ENCODE assay signal across 8 cellular contexts in genomic region chr9:113406873-113407511, GRCh38. TPM values are rescaled to one million over a fixed set of nuclear protein-coding genes. Genes with fewer than 3 reads are reported as not detected.
DNase-seq lines count a peak whose midpoint lies in the region; ATAC-seq and TF ChIP-seq lines count a peak whose summit lies in the region.
"Not testable (repeated sequence)": the region's sequence is repeated elsewhere in the genome, so short reads cannot be mapped to it uniquely, and the experiment has no call there.

No MANE protein-coding gene starts in this region.

- 32% methylated on average over 7 of the region's 7 CpGs for WGBS in esophagus muscularis mucosa

- peaks cover 19% of the 10 kb centered on the region for H3K4me1 Mint-ChIP-seq in activated T-helper 17 cell treated with anti-CD3 and anti-CD28 coated beads, Interleukin-2, amount 50 U/mL, for 72 hours
- H3K4me1 Mint-ChIP-seq in stimulated activated effector memory CD8-positive, alpha-beta T cell treated with anti-CD3 and anti-CD28 coated beads, Interleukin-12 subunit alpha, Interleukin-12 subunit beta, amount 100 ng/mL, for 72 hours: peaks cover 29% of the 10 kb centered on the region

- not testable (repeated sequence) for H3K27me3 ChIP-seq in SJCRH30, esophagus muscularis mucosa

- H3K36me3 ChIP-seq in SJCRH30: peaks cover 24% of the 10 kb centered on the region
- H3K36me3 ChIP-seq in esophagus muscularis mucosa: peaks cover 6 to 23% (median 19%) of the 10 kb centered on the region in 4 donors
- not testable (repeated sequence) for H3K36me3 ChIP-seq in mucosa of descending colon (ENCODE audit: low read depth)

- not testable (repeated sequence) for H3K27me3 Mint-ChIP-seq in activated T-helper 17 cell treated with anti-CD3 and anti-CD28 coated beads, Interleukin-2, amount 50 U/mL, for 72 hours

- ATAC-seq in activated T-helper 17 cell treated with anti-CD3 and anti-CD28 coated beads, Interleukin-2, amount 50 U/mL, for 72 hours (replicated peaks); stimulated activated effector memory CD8-positive, alpha-beta T cell treated with anti-CD3 and anti-CD28 coated beads, Interleukin-12 subunit alpha, Interleukin-12 subunit beta, amount 100 ng/mL, for 72 hours: not testable (repeated sequence)
- peak; percentile 19 for ATAC-seq in mucosa of descending colon

- peak overlapping the region; percentile 97 for H3K27ac Mint-ChIP-seq in activated T-helper 17 cell treated with anti-CD3 and anti-CD28 coated beads, Interleukin-2, amount 50 U/mL, for 72 hours
- peak overlapping the region; percentile 99 for H3K27ac Mint-ChIP-seq in stimulated activated effector memory CD8-positive, alpha-beta T cell treated with anti-CD3 and anti-CD28 coated beads, Interleukin-12 subunit alpha, Interleukin-12 subunit beta, amount 100 ng/mL, for 72 hours

- intact Hi-C loops in esophagus muscularis mucosa (cut with DNase I): loop anchor here (5.0 to 10.0 kb wide), 4 partner anchors 48 to 135 kb away; partner anchors contain the start of genes BSPRY, RNF183 and WDR31
- intact Hi-C loops in mucosa of descending colon (cut with DNase I, micrococcal nuclease): loop anchor here (2.0 to 10.0 kb wide), 2 partner anchors 68 to 102 kb away; partner anchors contain the start of gene RNF183 (in 1 of the 2)

- not testable (repeated sequence) for H3K9me3 ChIP-seq in SJCRH30 (replicated peaks); esophagus muscularis mucosa; mucosa of descending colon

- H3K9me3 Mint-ChIP-seq in activated T-helper 17 cell treated with anti-CD3 and anti-CD28 coated beads, Interleukin-2, amount 50 U/mL, for 72 hours; stimulated activated effector memory CD8-positive, alpha-beta T cell treated with anti-CD3 and anti-CD28 coated beads, Interleukin-12 subunit alpha, Interleukin-12 subunit beta, amount 100 ng/mL, for 72 hours: not testable (repeated sequence)

- H3K4me3 ChIP-seq in SJCRH30, esophagus muscularis mucosa, mucosa of descending colon: not testable (repeated sequence)

- H3K36me3 Mint-ChIP-seq in activated T-helper 17 cell treated with anti-CD3 and anti-CD28 coated beads, Interleukin-2, amount 50 U/mL, for 72 hours (ENCODE audit: low read depth): peaks cover 43% of the 10 kb centered on the region
- peaks cover 63% of the 10 kb centered on the region for H3K36me3 Mint-ChIP-seq in stimulated activated effector memory CD8-positive, alpha-beta T cell treated with anti-CD3 and anti-CD28 coated beads, Interleukin-12 subunit alpha, Interleukin-12 subunit beta, amount 100 ng/mL, for 72 hours

- not testable (repeated sequence) for TF ChIP-seq EP300 in esophagus muscularis mucosa (IDR thresholded peaks at IDR 0.05)

- DNase-seq in DMS 273 treated with DMSO at 0.1 percent for 48 hours (lab: John Stamatoyannopoulos, UW) (peak; percentile 64), H4 (ENCODE audit: low spot score) (peak; percentile 68), NCI-H1105 treated with DMSO at 0.1 percent for 48 hours (lab: John Stamatoyannopoulos, UW) (peak; percentile 46), SJCRH30 (peak; percentile 64 to 77), mucosa of descending colon (peak in 2 of 3 donors; percentile 70 to 84)
- not testable (repeated sequence) for DNase-seq in esophagus muscularis mucosa (ENCODE audit: extremely low spot score)
- DNase-seq in stimulated activated effector memory CD8-positive, alpha-beta T cell treated with anti-CD3 and anti-CD28 coated beads, Interleukin-12 subunit alpha, Interleukin-12 subunit beta, amount 100 ng/mL, for 72 hours (ENCODE audit: low spot score in 2 of 2): peak; percentile 20 to 71

- H3K4me3 Mint-ChIP-seq in activated T-helper 17 cell treated with anti-CD3 and anti-CD28 coated beads, Interleukin-2, amount 50 U/mL, for 72 hours: peak overlapping the region; percentile 97
- H3K4me3 Mint-ChIP-seq in stimulated activated effector memory CD8-positive, alpha-beta T cell treated with anti-CD3 and anti-CD28 coated beads, Interleukin-12 subunit alpha, Interleukin-12 subunit beta, amount 100 ng/mL, for 72 hours: peak overlapping the region; percentile 98

- peak; percentile 50 to 71 (median 58) for TF ChIP-seq CTCF in esophagus muscularis mucosa (IDR thresholded peaks at IDR 0.05)
- peak; percentile 64 for TF ChIP-seq CTCF in mucosa of descending colon (IDR thresholded peaks at IDR 0.05)

- H3K27ac ChIP-seq in SJCRH30: not testable (repeated sequence)
- H3K27ac ChIP-seq in esophagus muscularis mucosa (replicated peaks in 1 of 4): peak overlapping the region in 2 of 4 donors; percentile 15 to 28

- H3K4me1 ChIP-seq in SJCRH30: not testable (repeated sequence)
- H3K4me1 ChIP-seq in esophagus muscularis mucosa (peaks cover 14 to 31% (median 26%) of the 10 kb centered on the region in 4 donors), mucosa of descending colon (ENCODE audit: low read depth) (peaks cover 15% of the 10 kb centered on the region)

- TF ChIP-seq POLR2A in esophagus muscularis mucosa (IDR thresholded peaks at IDR 0.05; ENCODE audit: low read depth): not testable (repeated sequence)

RNA-seq across cellular contexts. Expression of gene POLE3, which starts 3.5 kb away (rescaled TPM):
- total RNA-seq in H4 (2014; rRNA removed; shearing (Covaris generic)): 125 and 131 TPM in 2 replicates
- total RNA-seq in SJCRH30 (2014; rRNA removed; shearing (Covaris generic)): 152 and 157 TPM in 2 replicates
- total RNA-seq in activated T-helper 17 cell treated with anti-CD3 and anti-CD28 coated beads, Interleukin-2, amount 50 U/mL, for 72 hours: 10 to 100 TPM; 35.5 to 85.2 TPM
- 10 to 100 TPM; 25.7 to 42.6 (median 32.8) TPM for total RNA-seq in esophagus muscularis mucosa
- 10 to 100 TPM; 22.2 to 31.0 (median 28.6) TPM for total RNA-seq in mucosa of descending colon

RNA-seq across cellular contexts. Expression of gene C9orf43, which starts 3.6 kb away (rescaled TPM):
- 1.1 TPM in 1 of 2 replicates, not detected in the other for total RNA-seq in H4 (2014; rRNA removed; shearing (Covaris generic))
- total RNA-seq in SJCRH30 (2014; rRNA removed; shearing (Covaris generic)): 0.69 and 0.96 TPM in 2 replicates
- under 1 TPM; 0.69 to 0.76 TPM for total RNA-seq in activated T-helper 17 cell treated with anti-CD3 and anti-CD28 coated beads, Interleukin-2, amount 50 U/mL, for 72 hours
- total RNA-seq in esophagus muscularis mucosa (1 to 10 TPM in 1 of 4 donors, under 1 TPM in 1, not detected in 2; 0.17 to 1.8 TPM), mucosa of descending colon (under 1 TPM in 2 of 3 donors, not detected in 1; 0.20 to 0.55 TPM)

RNA-seq across cellular contexts. Expression of gene ALAD, which starts 5.9 kb away (rescaled TPM):
- total RNA-seq in H4 (2014; rRNA removed; shearing (Covaris generic)): 6.3 and 6.5 TPM in 2 replicates
- 9.0 and 13.3 TPM in 2 replicates for total RNA-seq in SJCRH30 (2014; rRNA removed; shearing (Covaris generic))
- 10 to 100 TPM; 24.8 to 30.5 TPM for total RNA-seq in activated T-helper 17 cell treated with anti-CD3 and anti-CD28 coated beads, Interleukin-2, amount 50 U/mL, for 72 hours
- total RNA-seq in esophagus muscularis mucosa (10 to 100 TPM; 18.2 to 31.1 (median 28.6) TPM), mucosa of descending colon (10 to 100 TPM; 51.2 to 82.4 (median 56.3) TPM)

RNA-seq across cellular contexts. Expression of gene HDHD3, which starts 30.2 kb away (rescaled TPM):
- 13.8 and 14.5 TPM in 2 replicates for total RNA-seq in H4 (2014; rRNA removed; shearing (Covaris generic))
- 3.8 and 4.6 TPM in 2 replicates for total RNA-seq in SJCRH30 (2014; rRNA removed; shearing (Covaris generic))
- total RNA-seq in activated T-helper 17 cell treated with anti-CD3 and anti-CD28 coated beads, Interleukin-2, amount 50 U/mL, for 72 hours: 10 to 100 TPM; 15.2 to 19.4 TPM
- total RNA-seq in esophagus muscularis mucosa: 10 to 100 TPM in 3 of 4 donors, 1 to 10 TPM in 1; 9.1 to 30.2 (median 22.8) TPM
- total RNA-seq in mucosa of descending colon: 100 to 1,000 TPM in 2 of 3 donors, 10 to 100 TPM in 1; 75.7 to 148 (median 115) TPM

RNA-seq across cellular contexts. Expression of gene RGS3, which starts 56.5 kb away (rescaled TPM):
- total RNA-seq in H4 (2014; rRNA removed; shearing (Covaris generic)): 36.4 and 37.1 TPM in 2 replicates
- total RNA-seq in SJCRH30 (2014; rRNA removed; shearing (Covaris generic)): 35.8 and 36.7 TPM in 2 replicates
- 10 to 100 TPM; 23.0 to 85.8 TPM for total RNA-seq in activated T-helper 17 cell treated with anti-CD3 and anti-CD28 coated beads, Interleukin-2, amount 50 U/mL, for 72 hours
- 100 to 1,000 TPM in 1 of 4 donors, 10 to 100 TPM in 3; 37.3 to 121 (median 68.5) TPM for total RNA-seq in esophagus muscularis mucosa
- total RNA-seq in mucosa of descending colon: 10 to 100 TPM; 65.9 to 83.8 (median 70.7) TPM
